30 cellular contexts compared by ENCODE assay signal in genomic region chr11:74837191-74837590, GRCh38.
"Had no signal": no experiment of that assay in that cellular context is flagged by ENCODE, and none has a peak within 500 bp of the region (broad histone marks: within the 10 kb centered on the region; RNA-seq: fewer than 3 reads in every experiment).

No MANE protein-coding gene starts in this region.

- H3K4me1 Mint-ChIP-seq: activated CD4-positive, alpha-beta memory T cell treated with anti-CD3 and anti-CD28 coated beads, Interleukin-2, amount 10 ng/mL, durations not matched to agents 7 days and 5 days; activated naive CD4-positive, alpha-beta T cell treated with anti-CD3 and anti-CD28 coated beads, Interleukin-2, amount 10 ng/mL, durations not matched to agents 7 days and 5 days had no signal

- H3K27me3 ChIP-seq: ascending aorta, SJCRH30 had no signal

- H3K9me3 Mint-ChIP-seq: activated CD4-positive, alpha-beta memory T cell treated with anti-CD3 and anti-CD28 coated beads, Interleukin-2, amount 10 ng/mL, durations not matched to agents 7 days and 5 days; activated naive CD4-positive, alpha-beta T cell treated with anti-CD3 and anti-CD28 coated beads, Interleukin-2, amount 10 ng/mL, durations not matched to agents 7 days and 5 days; activated naive CD8-positive, alpha-beta T cell treated with anti-CD3 and anti-CD28 coated beads, Interleukin-2, amount 10 ng/mL, durations not matched to agents 7 days and 5 days had no signal

- H3K4me2 ChIP-seq: PC-9 had no signal

- H2AFZ ChIP-seq: PC-9 had no signal

- ATAC-seq: activated CD8-positive, alpha-beta memory T cell treated with anti-CD3 and anti-CD28 coated beads, Interleukin-2, amount 10 ng/mL, durations not matched to agents 7 days and 5 days had no signal

- H3K4me1 ChIP-seq: ascending aorta, SJCRH30 had no signal

- H3K27ac ChIP-seq: ascending aorta, PC-9, SJCRH30, SK-N-MC, WERI-Rb-1 had no signal

- H3K27me3 Mint-ChIP-seq: activated CD4-positive, alpha-beta memory T cell treated with anti-CD3 and anti-CD28 coated beads, Interleukin-2, amount 10 ng/mL, durations not matched to agents 7 days and 5 days; activated CD8-positive, alpha-beta memory T cell treated with anti-CD3 and anti-CD28 coated beads, Interleukin-2, amount 10 ng/mL, durations not matched to agents 7 days and 5 days; activated naive CD4-positive, alpha-beta T cell treated with anti-CD3 and anti-CD28 coated beads, Interleukin-2, amount 10 ng/mL, durations not matched to agents 7 days and 5 days; activated naive CD8-positive, alpha-beta T cell treated with anti-CD3 and anti-CD28 coated beads, Interleukin-2, amount 10 ng/mL, durations not matched to agents 7 days and 5 days had no signal

- H3K4me3 Mint-ChIP-seq: activated CD4-positive, alpha-beta memory T cell treated with anti-CD3 and anti-CD28 coated beads, Interleukin-2, amount 10 ng/mL, durations not matched to agents 7 days and 5 days; activated CD8-positive, alpha-beta memory T cell treated with anti-CD3 and anti-CD28 coated beads, Interleukin-2, amount 10 ng/mL, durations not matched to agents 7 days and 5 days; activated naive CD4-positive, alpha-beta T cell treated with anti-CD3 and anti-CD28 coated beads, Interleukin-2, amount 10 ng/mL, durations not matched to agents 7 days and 5 days; activated naive CD8-positive, alpha-beta T cell treated with anti-CD3 and anti-CD28 coated beads, Interleukin-2, amount 10 ng/mL, durations not matched to agents 7 days and 5 days had no signal

- H3K27ac Mint-ChIP-seq: activated CD4-positive, alpha-beta memory T cell treated with anti-CD3 and anti-CD28 coated beads, Interleukin-2, amount 10 ng/mL, durations not matched to agents 7 days and 5 days; activated CD8-positive, alpha-beta memory T cell treated with anti-CD3 and anti-CD28 coated beads, Interleukin-2, amount 10 ng/mL, durations not matched to agents 7 days and 5 days; activated naive CD4-positive, alpha-beta T cell treated with anti-CD3 and anti-CD28 coated beads, Interleukin-2, amount 10 ng/mL, durations not matched to agents 7 days and 5 days; activated naive CD8-positive, alpha-beta T cell treated with anti-CD3 and anti-CD28 coated beads, Interleukin-2, amount 10 ng/mL, durations not matched to agents 7 days and 5 days had no signal

- H3K9me3 ChIP-seq: ascending aorta, SJCRH30 had no signal

- H3K4me3 ChIP-seq: ascending aorta, PC-9, SJCRH30, SK-N-MC had no signal

- DNase-seq: activated CD4-positive, alpha-beta memory T cell treated with anti-CD3 and anti-CD28 coated beads, Interleukin-2, amount 10 ng/mL, durations not matched to agents 7 days and 5 days; activated CD4-positive, alpha-beta T cell treated with anti-CD3 and anti-CD28 coated beads for 1 hour; activated CD4-positive, alpha-beta T cell treated with anti-CD3 and anti-CD28 coated beads for 48 hours; activated CD4-positive, CD25-positive, alpha-beta regulatory T cell; activated CD8-positive, alpha-beta memory T cell treated with anti-CD3 and anti-CD28 coated beads for 24 hours; activated CD8-positive, alpha-beta memory T cell treated with anti-CD3 and anti-CD28 coated beads, Interleukin-2, amount 10 ng/mL, durations not matched to agents 7 days and 5 days; activated CD8-positive, alpha-beta memory T cell treated with anti-CD3 and anti-CD28 coated beads, Interleukin-2, amount 50 U/mL, for 48 hours; activated effector memory CD4-positive, alpha-beta T cell treated with Interleukin-2 at 50 U/mL for 16 hours; activated naive CD4-positive, alpha-beta T cell treated with anti-CD3 and anti-CD28 coated beads, Interleukin-2, amount 10 ng/mL, durations not matched to agents 7 days and 5 days; activated naive CD8-positive, alpha-beta T cell treated with anti-CD3 and anti-CD28 coated beads, Interleukin-2, amount 10 ng/mL, durations not matched to agents 7 days and 5 days; activated T-cell treated with anti-CD3 and anti-CD28 coated beads, Interleukin-2, amount 50 U/mL, for 48 hours; amygdala; NCI-H1092 treated with DMSO at 0.1 percent for 48 hours; NCI-H1417; NCI-H146; NCI-H187; NCI-H2029 treated with DMSO at 0.1 percent for 48 hours; NCI-H2107; NCI-H2171; NCI-H510A; NCI-H526; NCI-H748 treated with DMSO at 0.1 percent for 48 hours; NK-92 treated with Interleukin-12 subunit alpha and Interleukin-12 subunit beta, amount 100 ng/mL, for 24 hours; PC-9; SHP77; SJCRH30; T1000; WERI-Rb-1 had no signal
